Comparison of ENCODE assay signal across 8 cellular contexts in the genomic region with DNA sequence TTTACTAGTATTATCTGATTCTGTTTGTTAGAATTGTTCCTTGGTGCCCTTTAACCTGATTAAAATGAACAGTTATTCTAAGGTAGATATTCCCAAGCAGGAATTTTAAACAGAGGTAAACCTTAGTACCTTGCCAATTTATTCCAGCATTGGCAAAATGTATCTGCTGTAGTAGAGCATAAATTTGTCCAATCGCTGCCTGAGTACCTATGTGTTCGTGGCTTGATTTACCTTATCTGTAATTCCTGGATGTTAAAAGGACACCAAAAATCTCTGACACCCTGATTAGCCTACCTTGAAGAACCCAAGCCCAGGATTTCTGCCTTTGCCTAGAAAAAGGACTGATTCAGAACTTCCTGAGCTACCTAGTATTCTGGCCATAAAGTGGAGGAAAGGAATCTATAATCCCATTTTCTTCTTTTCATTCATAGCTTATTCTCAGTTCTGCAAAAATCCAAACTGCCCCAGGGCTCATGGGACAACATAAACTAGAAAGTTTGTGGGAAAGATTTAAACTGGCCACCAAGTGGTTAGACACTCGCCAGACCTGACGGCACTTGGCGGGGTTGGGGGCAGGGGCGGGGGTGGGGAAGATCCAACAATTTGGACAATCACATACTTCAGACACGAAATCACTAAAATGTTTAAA. TPM values are rescaled to one million over a fixed set of nuclear protein-coding genes. Genes with fewer than 3 reads are reported as not detected.
DNase-seq lines count a peak whose midpoint lies in the region; ATAC-seq and TF ChIP-seq lines count a peak whose summit lies in the region.

No MANE protein-coding gene starts in this region.

- no peak for TF ChIP-seq CTCF in breast epithelium (IDR thresholded peaks at IDR 0.05)
- no peak for TF ChIP-seq CTCF in gastrocnemius medialis (IDR thresholded peaks at IDR 0.05 in 4 of 5, conservative IDR thresholded peaks at IDR 0.05 in 1 of 5)

- no peak for TF ChIP-seq POLR2A in breast epithelium (IDR thresholded peaks at IDR 0.05)
- no peak for TF ChIP-seq POLR2A in gastrocnemius medialis (IDR thresholded peaks at IDR 0.05)

- peak overlapping the region; percentile 99 for H3K27ac Mint-ChIP-seq in T-helper 2 cell treated with Interferon-gamma antibody and Interleukin-4, amounts not matched to agents 5 μg/mL and 100 μg/mL, for 36 hours

- intact Hi-C loops in breast epithelium (cut with DNase I; ENCODE audit: low total_unique reads) (no loop called here), gastrocnemius medialis (cut with DNase I; ENCODE audit: low total_unique reads) (loop anchor here (5.0 kb wide), 1 partner anchor 39 kb away; no protein-coding TSS in a partner anchor)

- H3K27me3 ChIP-seq in breast epithelium (no peaks in the 10 kb centered on the region), gastrocnemius medialis (no peaks in the 10 kb centered on the region)

- peak overlapping the region; percentile 85 for H3K4me3 Mint-ChIP-seq in T-helper 2 cell treated with Interferon-gamma antibody and Interleukin-4, amounts not matched to agents 5 μg/mL and 100 μg/mL, for 36 hours

- H3K27ac ChIP-seq in breast epithelium (peak overlapping the region; percentile 62 to 80), gastrocnemius medialis (peak overlapping the region in 3 of 4 donors; percentile 61 to 74 (median 71))

- no peaks in the 10 kb centered on the region for H3K36me3 ChIP-seq in breast epithelium
- no peaks in the 10 kb centered on the region for H3K36me3 ChIP-seq in gastrocnemius medialis

- H3K27me3 Mint-ChIP-seq in T-helper 2 cell treated with Interferon-gamma antibody and Interleukin-4, amounts not matched to agents 5 μg/mL and 100 μg/mL, for 36 hours (ENCODE audit: low read depth): no peaks in the 10 kb centered on the region

- ATAC-seq in HG03342 (IDR thresholded peaks at IDR 0.05; ENCODE audit: unreplicated experiment) (peak; percentile 17), gastrocnemius medialis (peak in 1 of 2 donors; percentile 64), HG03439 (IDR thresholded peaks at IDR 0.05; ENCODE audit: unreplicated experiment) (no peak)

- peak overlapping the region; percentile 34 to 57 (median 55) for H3K4me3 ChIP-seq in breast epithelium
- H3K4me3 ChIP-seq in gastrocnemius medialis: peak overlapping the region; percentile 24 to 55 (median 46)

- H3K36me3 Mint-ChIP-seq in T-helper 2 cell treated with Interferon-gamma antibody and Interleukin-4, amounts not matched to agents 5 μg/mL and 100 μg/mL, for 36 hours (ENCODE audit: low read depth): peaks cover 19% of the 10 kb centered on the region

- DNase-seq in T-helper 2 cell treated with Interferon-gamma antibody and Interleukin-4, amounts not matched to agents 5 μg/mL and 100 μg/mL, for 36 hours (ENCODE audit: low spot score): no peak
- DNase-seq in T-helper 2 cell: no peak
- no peak for DNase-seq in breast epithelium (ENCODE audit: low spot score in 2 of 2)
- no peak for DNase-seq in gastrocnemius medialis
- no peak for DNase-seq in NCI-H1417 treated with DMSO at 0.1 percent for 48 hours (lab: John Stamatoyannopoulos, UW)
- no peak for DNase-seq in GM03348 (ENCODE audit: low spot score)

- H3K9me3 Mint-ChIP-seq in T-helper 2 cell treated with Interferon-gamma antibody and Interleukin-4, amounts not matched to agents 5 μg/mL and 100 μg/mL, for 36 hours: peaks cover 19% of the 10 kb centered on the region

- in situ Hi-C loops in gastrocnemius medialis (cut with MboI; ENCODE audit: low sequenced_read_pairs in 4 of 4): no loop called here

- H3K4me1 ChIP-seq in breast epithelium: no peaks in the 10 kb centered on the region
- H3K4me1 ChIP-seq in gastrocnemius medialis: no peaks in the 10 kb centered on the region

- peaks cover 0 to 5% of the 10 kb centered on the region in 2 donors for H3K9me3 ChIP-seq in breast epithelium
- H3K9me3 ChIP-seq in gastrocnemius medialis: no peaks in the 10 kb centered on the region

- H3K4me1 Mint-ChIP-seq in T-helper 2 cell treated with Interferon-gamma antibody and Interleukin-4, amounts not matched to agents 5 μg/mL and 100 μg/mL, for 36 hours (ENCODE audit: low read depth): peaks cover 19% of the 10 kb centered on the region

RNA-seq across cellular contexts. Expression of a gene that starts 16.2 kb away (rescaled TPM):
- total RNA-seq in breast epithelium (10 to 100 TPM; 24.3 to 36.3 (median 26.2) TPM), gastrocnemius medialis (10 to 100 TPM; 22.1 to 37.9 (median 32.0) TPM)
